ENCODE assay signal across 1 cellular context in the genomic region with DNA sequence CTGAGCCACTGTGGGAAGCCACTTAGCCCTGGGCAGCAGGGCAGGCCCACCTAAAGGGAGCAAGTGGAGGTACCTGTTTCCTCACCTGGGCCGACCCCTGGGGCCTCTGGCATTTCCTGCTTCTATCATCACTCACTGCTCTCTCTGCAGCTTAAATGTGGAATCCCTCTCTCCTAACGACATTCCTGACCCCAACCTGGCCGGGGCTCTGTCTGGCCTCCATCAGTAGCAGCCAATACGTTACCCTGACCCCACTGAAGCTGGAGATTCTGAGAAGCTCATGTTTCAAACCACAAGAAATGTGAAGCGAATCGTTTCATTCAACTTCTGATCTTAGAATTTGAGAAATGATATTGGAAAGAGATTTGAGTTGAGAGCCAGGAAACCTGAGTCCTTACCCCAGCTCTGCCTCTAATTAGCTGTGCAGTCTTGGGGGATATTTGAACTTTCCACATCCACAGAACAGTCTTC.
TF ChIP-seq lines count a peak whose summit lies in the region.

No MANE protein-coding gene starts in this region.

TF ChIP-seq in H1, 55 proteins besides CTCF, POLR2A, EP300 and RAD21:
- peak; percentile 53; the same call in 1 of the 2 replicates for TF ChIP-seq SP1 (IDR thresholded peaks at IDR 0.05; ENCODE audit: low read depth, low read length)
- TF ChIP-seq YY1 (IDR thresholded peaks at IDR 0.05; ENCODE audit: low read depth, low read length) = peak; percentile 62; the same call in 1 of the 2 replicates
- peak; percentile 75 for TF ChIP-seq ASH2L (IDR thresholded peaks at IDR 0.05; ENCODE audit: low read length)
- TF ChIP-seq CHD2 (IDR thresholded peaks at IDR 0.05; ENCODE audit: low read length) = 0 out of 2 replicates have a peak, but pooled peaks have one; percentile 23
- TF ChIP-seq TCF12 (IDR thresholded peaks at IDR 0.05; ENCODE audit: low read depth, low read length) = 0 out of 2 replicates have a peak, but pooled peaks have one; percentile 77
- TF ChIP-seq POLR2AphosphoS5 (IDR thresholded peaks at IDR 0.05; ENCODE audit: low read depth, low read length) = 0 out of 2 replicates have a peak, but pooled peaks have one; percentile 28
- TF ChIP-seq HDAC6 (IDR thresholded peaks at IDR 0.05; ENCODE audit: low read depth, low read length) = no peak
- TF ChIP-seq TBP (IDR thresholded peaks at IDR 0.05; ENCODE audit: low read depth, low read length) = 0 out of 2 replicates have a peak, but pooled peaks have one; percentile 52
- TF ChIP-seq SRF (IDR thresholded peaks at IDR 0.05; ENCODE audit: low read depth, low read length) = no peak
- TF ChIP-seq TEAD4 (IDR thresholded peaks at IDR 0.05; ENCODE audit: low read depth, low read length) = peak; percentile 89
- 0 out of 2 replicates have a peak, but pooled peaks have one; percentile 46 for TF ChIP-seq TAF1 (IDR thresholded peaks at IDR 0.05; ENCODE audit: low read depth, low read length)
- peak in 1 of 2 experiments; percentile 71; a peak in 1 of 4 replicates for TF ChIP-seq HDAC2 (IDR thresholded peaks at IDR 0.05; ENCODE audit: borderline replicate concordance in 1 of 2, low read depth in 2 of 2, low read length in 2 of 2)
- TF ChIP-seq BRCA1 (IDR thresholded peaks at IDR 0.05; ENCODE audit: low read depth, low read length) = no peak
